Comparison of ENCODE assay signal across 8 cellular contexts in the genomic region with DNA sequence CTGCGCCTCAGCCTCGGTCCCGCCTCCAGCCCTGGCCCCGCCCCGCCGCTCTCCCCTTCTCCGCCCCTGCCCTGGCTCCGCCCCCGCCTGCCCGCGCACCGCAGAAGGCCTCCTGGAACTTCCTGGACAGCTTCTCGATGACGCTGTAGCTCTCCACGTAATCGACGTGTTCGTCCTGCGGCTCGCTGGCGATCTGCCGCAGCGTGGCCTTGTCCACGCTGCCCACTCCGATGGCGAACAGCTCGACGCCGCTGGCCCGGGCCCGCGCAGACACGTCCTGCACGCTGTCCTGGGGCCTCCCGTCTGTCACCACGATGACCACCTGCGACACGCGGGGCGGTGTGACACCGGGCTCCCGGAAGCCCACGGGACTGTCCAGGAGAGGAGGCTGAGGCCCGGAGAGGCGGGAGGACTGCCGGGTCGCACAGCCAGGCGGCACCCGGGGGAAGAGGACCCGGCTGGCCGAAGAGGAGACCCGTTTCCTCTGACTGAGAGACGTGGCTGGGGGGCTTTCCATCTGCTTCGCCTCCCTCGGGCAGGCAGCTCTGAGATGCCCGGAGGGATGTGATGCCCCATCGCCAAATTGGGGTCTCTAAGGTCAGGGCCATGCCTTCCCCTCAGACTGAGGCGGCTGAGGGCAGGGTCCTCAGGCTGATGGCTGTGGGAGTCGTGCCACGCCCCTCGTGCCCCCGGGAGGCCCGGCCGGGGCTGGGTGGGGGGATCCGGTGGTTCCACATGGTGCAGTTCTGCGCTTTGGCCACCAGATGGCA. TPM values are rescaled to one million over a fixed set of nuclear protein-coding genes. Genes with fewer than 3 reads are reported as not detected.
DNase-seq lines count a peak whose midpoint lies in the region; ATAC-seq, FAIRE-seq and TF ChIP-seq lines count a peak whose summit lies in the region.

No MANE protein-coding gene starts in this region.

- POLR2A ChIA-PET in A549 (lab: Yijun Ruan, JAX) = interaction anchor here (0.6 to 2.8 kb wide), 5 partner anchors 61 to 426 kb away, joined by 3 to 20 read pairs (median 4); no protein-coding TSS in a partner anchor

- FAIRE-seq in A549 (lab: Jason Lieb, UNC) = no peak

- no peaks in the 10 kb centered on the region for H3K27me3 ChIP-seq in liver (ENCODE audit: control insufficient read depth in 4 of 4, insufficient read depth in 4 of 4, low read length in 3 of 4)

- H3K36me3 ChIP-seq in liver (ENCODE audit: control insufficient read depth in 4 of 4, insufficient read depth in 3 of 4, low read depth in 1 of 4, low read length in 3 of 4) = no peaks in the 10 kb centered on the region

- peak overlapping the region; percentile 82 for H3K4me2 ChIP-seq in A549

- H3K4me3 Mint-ChIP-seq in activated CD4-positive, alpha-beta T cell treated with anti-CD3 and anti-CD28 coated beads, Interleukin-2, amount 10 ng/mL, durations not matched to agents 24 days and 14 days = peak overlapping the region; percentile 96

- H3K9me3 ChIP-seq in A549 (0 out of 3 replicates have a peak, but pooled peaks cover 2% of the 10 kb centered on the region), liver (ENCODE audit: control insufficient read depth in 4 of 4, low read length in 3 of 4) (peaks cover 0 to 4% (median 0%) of the 10 kb centered on the region in 4 donors)

- ATAC-seq in A549 (peak; percentile 80 to 81), HG03066 (IDR thresholded peaks at IDR 0.05; ENCODE audit: low read depth, unreplicated experiment) (peak; percentile 50)

- no peaks in the 10 kb centered on the region for H3K27me3 Mint-ChIP-seq in activated CD4-positive, alpha-beta T cell treated with anti-CD3 and anti-CD28 coated beads, Interleukin-2, amount 10 ng/mL, durations not matched to agents 24 days and 14 days

- DNase-seq in A549 (ENCODE audit: low read depth in 1 of 2, low spot score in 1 of 2) (peak; percentile 66 to 94), NCI-H345 (lab: John Stamatoyannopoulos, UW) (peak; percentile 78), coronary artery (ENCODE audit: low spot score) (no peak)
- DNase-seq in activated CD4-positive, alpha-beta T cell treated with anti-CD3 and anti-CD28 coated beads, Interleukin-2, amount 10 ng/mL, durations not matched to agents 24 days and 14 days = peak; percentile 99
- DNase-seq in stimulated activated CD4-positive, alpha-beta T cell treated with anti-CD3 and anti-CD28 coated beads, Interleukin-4, amount 100 ng/mL, for 24 hours = peak; percentile 87

- peaks cover 14% of the 10 kb centered on the region for H3K4me1 Mint-ChIP-seq in activated CD4-positive, alpha-beta T cell treated with anti-CD3 and anti-CD28 coated beads, Interleukin-2, amount 10 ng/mL, durations not matched to agents 24 days and 14 days

- TF ChIP-seq CTCF in A549 (IDR thresholded peaks at IDR 0.05) (peak; percentile 83), coronary artery (IDR thresholded peaks at IDR 0.05) (peak; percentile 99), liver (IDR thresholded peaks at IDR 0.05; ENCODE audit: low read depth, low read length, missing input control) (peak; percentile 94)

- intact Hi-C loops in activated CD4-positive, alpha-beta T cell treated with anti-CD3 and anti-CD28 coated beads, Interleukin-2, amount 10 ng/mL, durations not matched to agents 24 days and 14 days (cut with micrococcal nuclease) = loop anchor here (1.0 to 10.0 kb wide), 6 partner anchors 25 to 436 kb away; no protein-coding TSS in a partner anchor

- TF ChIP-seq POLR2A in A549 (IDR thresholded peaks at IDR 0.05; ENCODE audit: low read length) = peak; percentile 82
- peak; percentile 55 for TF ChIP-seq POLR2A in GM18526 (IDR thresholded peaks at IDR 0.05; ENCODE audit: extremely low read depth, insufficient read length)

- H3K4me1 ChIP-seq in A549 = peaks cover 5% of the 10 kb centered on the region; the same call in 2 of the 3 replicates
- peaks cover 0 to 9% (median 4%) of the 10 kb centered on the region in 4 donors for H3K4me1 ChIP-seq in liver (ENCODE audit: control insufficient read depth in 4 of 4, insufficient read depth in 4 of 4, low read length in 3 of 4)

- WGBS in A549 (ENCODE audit: missing lambda C conversion rate) = 0% methylated on average over 4 of the region's 66 CpGs
- under 1% methylated on average over 66 of the region's 66 CpGs for WGBS in liver

- peaks cover 2% of the 10 kb centered on the region for H3K36me3 Mint-ChIP-seq in activated CD4-positive, alpha-beta T cell treated with anti-CD3 and anti-CD28 coated beads, Interleukin-2, amount 10 ng/mL, durations not matched to agents 24 days and 14 days (ENCODE audit: low read depth)

- H3K27ac Mint-ChIP-seq in activated CD4-positive, alpha-beta T cell treated with anti-CD3 and anti-CD28 coated beads, Interleukin-2, amount 10 ng/mL, durations not matched to agents 24 days and 14 days = peak overlapping the region; percentile 96

- H3K9ac ChIP-seq in liver (ENCODE audit: low read depth in 1 of 2, low read length in 2 of 2) = peak overlapping the region; percentile 5 to 52

- TF ChIP-seq RAD21 in A549 (conservative IDR thresholded peaks at IDR 0.05 in 1 of 2, IDR thresholded peaks at IDR 0.05 in 1 of 2) (peak in 1 of 2 experiments; percentile 89; a peak in 3 of 5 replicates), liver (IDR thresholded peaks at IDR 0.05) (peak in 1 of 2 donors; percentile 95)

- no peak for TF ChIP-seq EP300 in A549 (IDR thresholded peaks at IDR 0.05)

- H3K9me3 Mint-ChIP-seq in activated CD4-positive, alpha-beta T cell treated with anti-CD3 and anti-CD28 coated beads, Interleukin-2, amount 10 ng/mL, durations not matched to agents 24 days and 14 days = peaks cover 5% of the 10 kb centered on the region

- H3K27ac ChIP-seq in A549 (peak overlapping the region; percentile 92 to 97), coronary artery (peak overlapping the region; percentile 98 to 100), liver (ENCODE audit: low read depth in 1 of 2, low read length in 2 of 2) (peak overlapping the region; percentile 94 to 99)

- CTCF ChIA-PET in A549 (lab: Yijun Ruan, JAX) = interaction anchor here (0.5 to 10.8 kb wide), 38 partner anchors 9 to 830 kb away, joined by 3 to 251 read pairs (median 4); a partner anchor contains a TSS

- H3K4me3 ChIP-seq in A549 (peak overlapping the region; percentile 62), coronary artery (peak overlapping the region; percentile 89), liver (ENCODE audit: low read depth in 1 of 3, low read length in 3 of 3) (peak overlapping the region; percentile 33 to 46 (median 43))

TF ChIP-seq in A549, 52 proteins besides CTCF, POLR2A, EP300 and RAD21 (continues in another document):
- TF ChIP-seq KDM5A (IDR thresholded peaks at IDR 0.05) (peak; percentile 73; the same call in 1 of the 2 replicates), FOSL2 (IDR thresholded peaks at IDR 0.05) (no peak), FOSL2 (CRISPR knock-in tag; IDR thresholded peaks at IDR 0.05) (0 out of 2 replicates have a peak, but pooled peaks have one; percentile 13)
- TF ChIP-seq, protein P1, sequence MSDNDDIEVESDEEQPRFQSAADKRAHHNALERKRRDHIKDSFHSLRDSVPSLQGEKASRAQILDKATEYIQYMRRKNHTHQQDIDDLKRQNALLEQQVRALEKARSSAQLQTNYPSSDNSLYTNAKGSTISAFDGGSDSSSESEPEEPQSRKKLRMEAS (IDR thresholded peaks at IDR 0.05) = peak; percentile 95

TF ChIP-seq in liver, 16 proteins besides CTCF, POLR2A, EP300 and RAD21 (continues in another document):
- no peak for TF ChIP-seq HNF4G (IDR thresholded peaks at IDR 0.05)
- peak in 1 of 2 donors; percentile 27 for TF ChIP-seq GABPA (IDR thresholded peaks at IDR 0.05 in 1 of 2, conservative IDR thresholded peaks at IDR 0.05 in 1 of 2)
- TF ChIP-seq, protein P2, sequence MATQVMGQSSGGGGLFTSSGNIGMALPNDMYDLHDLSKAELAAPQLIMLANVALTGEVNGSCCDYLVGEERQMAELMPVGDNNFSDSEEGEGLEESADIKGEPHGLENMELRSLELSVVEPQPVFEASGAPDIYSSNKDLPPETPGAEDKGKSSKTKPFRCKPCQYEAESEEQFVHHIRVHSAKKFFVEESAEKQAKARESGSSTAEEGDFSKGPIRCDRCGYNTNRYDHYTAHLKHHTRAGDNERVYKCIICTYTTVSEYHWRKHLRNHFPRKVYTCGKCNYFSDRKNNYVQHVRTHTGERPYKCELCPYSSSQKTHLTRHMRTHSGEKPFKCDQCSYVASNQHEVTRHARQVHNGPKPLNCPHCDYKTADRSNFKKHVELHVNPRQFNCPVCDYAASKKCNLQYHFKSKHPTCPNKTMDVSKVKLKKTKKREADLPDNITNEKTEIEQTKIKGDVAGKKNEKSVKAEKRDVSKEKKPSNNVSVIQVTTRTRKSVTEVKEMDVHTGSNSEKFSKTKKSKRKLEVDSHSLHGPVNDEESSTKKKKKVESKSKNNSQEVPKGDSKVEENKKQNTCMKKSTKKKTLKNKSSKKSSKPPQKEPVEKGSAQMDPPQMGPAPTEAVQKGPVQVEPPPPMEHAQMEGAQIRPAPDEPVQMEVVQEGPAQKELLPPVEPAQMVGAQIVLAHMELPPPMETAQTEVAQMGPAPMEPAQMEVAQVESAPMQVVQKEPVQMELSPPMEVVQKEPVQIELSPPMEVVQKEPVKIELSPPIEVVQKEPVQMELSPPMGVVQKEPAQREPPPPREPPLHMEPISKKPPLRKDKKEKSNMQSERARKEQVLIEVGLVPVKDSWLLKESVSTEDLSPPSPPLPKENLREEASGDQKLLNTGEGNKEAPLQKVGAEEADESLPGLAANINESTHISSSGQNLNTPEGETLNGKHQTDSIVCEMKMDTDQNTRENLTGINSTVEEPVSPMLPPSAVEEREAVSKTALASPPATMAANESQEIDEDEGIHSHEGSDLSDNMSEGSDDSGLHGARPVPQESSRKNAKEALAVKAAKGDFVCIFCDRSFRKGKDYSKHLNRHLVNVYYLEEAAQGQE (IDR thresholded peaks at IDR 0.05) = peak; percentile 70

RNA-seq across cellular contexts. Expression of a gene that starts 4.6 kb away (rescaled TPM):
- 0.05 TPM in 1 of 2 replicates, not detected in the other for polyA plus RNA-seq in A549 (2011; rRNA removed)
- 0.04 and 0.07 TPM in 2 replicates for polyA plus RNA-seq in A549 (2012; cell fraction: cytosol; rRNA removed)
- 0.31 and 0.59 TPM in 2 replicates for polyA plus RNA-seq in A549 (2012; cell fraction: nucleus; rRNA removed)
- polyA plus RNA-seq in A549 (2017; fragmentation: RNase III; extraction: RNeasy Plus Mini Kit Qiagen cat#74134 plus additional on column Dnase treatment) = 0.05 to 0.17 TPM (median 0.10 TPM) in 3 replicates
- polyA minus RNA-seq in A549 (2011; rRNA and poly(A)+ RNA removed) = 0.10 TPM in 1 of 2 replicates, not detected in the other
- total RNA-seq in activated CD4-positive, alpha-beta T cell treated with anti-CD3 and anti-CD28 coated beads, Interleukin-2, amount 10 ng/mL, durations not matched to agents 24 days and 14 days = 0.50 and 0.54 TPM in 2 replicates
- under 1 TPM in 1 of 2 donors, not detected in 1; 0.19 TPM for total RNA-seq in liver
- polyA plus RNA-seq in liver = not detected

RNA-seq across cellular contexts. Expression of a gene that starts 38.8 kb away (rescaled TPM):
- polyA plus RNA-seq in A549 (2011; rRNA removed) (0.20 and 0.22 TPM in 2 replicates), A549 (2017; fragmentation: RNase III; extraction: RNeasy Plus Mini Kit Qiagen cat#74134 plus additional on column Dnase treatment) (0.06 to 0.26 TPM (median 0.09 TPM) in 3 replicates), liver (10 to 100 TPM; 18.0 to 46.2 TPM)
- 0.15 and 0.17 TPM in 2 replicates for polyA plus RNA-seq in A549 (2012; cell fraction: cytosol; rRNA removed)
- polyA plus RNA-seq in A549 (2012; cell fraction: nucleus; rRNA removed) = 0.11 and 0.12 TPM in 2 replicates
- polyA minus RNA-seq in A549 (2011; rRNA and poly(A)+ RNA removed) = 0.29 and 0.63 TPM in 2 replicates
- total RNA-seq in activated CD4-positive, alpha-beta T cell treated with anti-CD3 and anti-CD28 coated beads, Interleukin-2, amount 10 ng/mL, durations not matched to agents 24 days and 14 days = 178 and 179 TPM in 2 replicates
- 10 to 100 TPM; 22.3 to 33.8 TPM for total RNA-seq in liver
